In genomic region chr1:186275818-186276217, GRCh38 we compare ENCODE assay signal across 28 cellular contexts. TPM values are rescaled to one million over a fixed set of nuclear protein-coding genes. Genes with fewer than 3 reads are reported as not detected.
"Had no signal": no experiment of that assay in that cellular context is flagged by ENCODE, and none has a peak within 500 bp of the region (broad histone marks: within the 10 kb centered on the region; RNA-seq: fewer than 3 reads in every experiment).

No MANE protein-coding gene starts in this region.

- H3K36me3 ChIP-seq: brain microvascular endothelial cell, ovary, prostate gland, stomach, thyroid gland had no signal

- H3K27me3 ChIP-seq: brain microvascular endothelial cell, ovary, stomach, thyroid gland had no signal

- H3K4me1 Mint-ChIP-seq: naive B cell; stimulated activated naive B cell treated with anti-CD40 and anti-IgM and Interleukin-4, amounts not matched to agents 10 μg/mL and 1 μg/mL and 100 μg/mL, for 72 hours had no signal

- H3K4me3 Mint-ChIP-seq: activated CD4-positive, alpha-beta memory T cell treated with anti-CD3 and anti-CD28 coated beads for 36 hours; activated CD4-positive, alpha-beta T cell treated with anti-CD3 and anti-CD28 coated beads, Interleukin-2, amount 10 ng/mL, durations not matched to agents 24 days and 14 days; activated T-helper 1 cell treated with anti-CD3 and anti-CD28 coated beads, Interleukin-12 subunit alpha, Interleukin-12 subunit beta, Interleukin-2, Interleukin-4 antibody, amounts not matched to agents 30 ng/mL and 10 ng/mL and 1 ng/mL, durations not matched to agents 14 hours and 24 hours and 36 hours; effector memory CD8-positive, alpha-beta T cell; mesothelial cell of epicardium; naive B cell; stimulated activated naive B cell treated with anti-CD40 and anti-IgM and Interleukin-4, amounts not matched to agents 10 μg/mL and 1 μg/mL and 100 μg/mL, for 72 hours; T-helper 2 cell treated with Interferon-gamma antibody and Interleukin-4, amounts not matched to agents 5 μg/mL and 100 μg/mL, for 36 hours had no signal

- DNase-seq: activated CD4-positive, alpha-beta memory T cell treated with anti-CD3 and anti-CD28 coated beads for 36 hours; activated CD4-positive, alpha-beta T cell treated with anti-CD3 and anti-CD28 coated beads, Interleukin-2, amount 10 ng/mL, durations not matched to agents 24 days and 14 days; activated CD8-positive, alpha-beta memory T cell treated with anti-CD3 and anti-CD28 coated beads, Interleukin-2, amount 50 U/mL, for 4 hours; activated effector memory CD4-positive, alpha-beta T cell treated with anti-CD3 and anti-CD28 coated beads, Interleukin-2, amount 50 U/mL, for 16 hours; activated naive CD4-positive, alpha-beta T cell treated with anti-CD3 and anti-CD28 coated beads, Interleukin-2, amount 50 U/mL, for 16 hours; activated T-cell treated with anti-CD3 and anti-CD28 coated beads, Interleukin-2, amount 50 U/mL, for 1 hour; amniotic stem cell; brain microvascular endothelial cell; cortex of kidney; effector memory CD8-positive, alpha-beta T cell; erythroblast; left ventricle myocardium superior; mammary epithelial cell; naive B cell; ovary; stimulated activated CD4-positive, alpha-beta T cell treated with anti-CD3 and anti-CD28 coated beads, Interleukin-1b, Interleukin-23, amount 100 ng/mL, for 48 hours; stimulated activated naive B cell treated with anti-CD40 and anti-IgM and Interleukin-4, amounts not matched to agents 10 μg/mL and 1 μg/mL and 100 μg/mL, for 72 hours; stomach; T-helper 1 cell; thyroid gland had no signal

- H3K4me3 ChIP-seq: ovary, prostate gland, smooth muscle cell, stomach, thyroid gland had no signal

- H3K9me3 Mint-ChIP-seq: activated CD4-positive, alpha-beta memory T cell treated with anti-CD3 and anti-CD28 coated beads for 36 hours; activated CD4-positive, alpha-beta T cell treated with anti-CD3 and anti-CD28 coated beads, Interleukin-2, amount 10 ng/mL, durations not matched to agents 24 days and 14 days; activated T-helper 1 cell treated with anti-CD3 and anti-CD28 coated beads, Interleukin-12 subunit alpha, Interleukin-12 subunit beta, Interleukin-2, Interleukin-4 antibody, amounts not matched to agents 30 ng/mL and 10 ng/mL and 1 ng/mL, durations not matched to agents 14 hours and 24 hours and 36 hours; effector memory CD8-positive, alpha-beta T cell; mesothelial cell of epicardium; T-helper 2 cell treated with Interferon-gamma antibody and Interleukin-4, amounts not matched to agents 5 μg/mL and 100 μg/mL, for 36 hours had no signal

- H3K9me3 ChIP-seq: ovary, prostate gland, thyroid gland had no signal

- H3K27me3 Mint-ChIP-seq: activated CD4-positive, alpha-beta memory T cell treated with anti-CD3 and anti-CD28 coated beads for 36 hours; activated CD4-positive, alpha-beta T cell treated with anti-CD3 and anti-CD28 coated beads, Interleukin-2, amount 10 ng/mL, durations not matched to agents 24 days and 14 days; stimulated activated naive B cell treated with anti-CD40 and anti-IgM and Interleukin-4, amounts not matched to agents 10 μg/mL and 1 μg/mL and 100 μg/mL, for 72 hours had no signal

- H3K4me1 ChIP-seq: prostate gland, stomach, thyroid gland had no signal

- FAIRE-seq: astrocyte, frontal cortex, islet of Langerhans had no signal

- H3K4me2 ChIP-seq: smooth muscle cell had no signal

- H3K36me3 Mint-ChIP-seq: activated CD4-positive, alpha-beta memory T cell treated with anti-CD3 and anti-CD28 coated beads for 36 hours; mesothelial cell of epicardium; naive B cell; stimulated activated naive B cell treated with anti-CD40 and anti-IgM and Interleukin-4, amounts not matched to agents 10 μg/mL and 1 μg/mL and 100 μg/mL, for 72 hours had no signal

- H3K27ac ChIP-seq: brain microvascular endothelial cell, ovary, prostate gland, stomach, thyroid gland had no signal

- H3K27ac Mint-ChIP-seq: activated CD4-positive, alpha-beta memory T cell treated with anti-CD3 and anti-CD28 coated beads for 36 hours; activated CD4-positive, alpha-beta T cell treated with anti-CD3 and anti-CD28 coated beads, Interleukin-2, amount 10 ng/mL, durations not matched to agents 24 days and 14 days; activated T-helper 1 cell treated with anti-CD3 and anti-CD28 coated beads, Interleukin-12 subunit alpha, Interleukin-12 subunit beta, Interleukin-2, Interleukin-4 antibody, amounts not matched to agents 30 ng/mL and 10 ng/mL and 1 ng/mL, durations not matched to agents 14 hours and 24 hours and 36 hours; effector memory CD8-positive, alpha-beta T cell; mesothelial cell of epicardium; stimulated activated naive B cell treated with anti-CD40 and anti-IgM and Interleukin-4, amounts not matched to agents 10 μg/mL and 1 μg/mL and 100 μg/mL, for 72 hours; T-helper 2 cell treated with Interferon-gamma antibody and Interleukin-4, amounts not matched to agents 5 μg/mL and 100 μg/mL, for 36 hours had no signal

RNA-seq across cellular contexts. Expression of gene PRG4, which starts 20.3 kb away (rescaled TPM):
- total RNA-seq: astrocyte, mammary epithelial cell, smooth muscle cell had no signal
- polyA plus RNA-seq: mammary epithelial cell, smooth muscle cell had no signal
